8 cellular contexts compared by ENCODE assay signal in the genomic region with DNA sequence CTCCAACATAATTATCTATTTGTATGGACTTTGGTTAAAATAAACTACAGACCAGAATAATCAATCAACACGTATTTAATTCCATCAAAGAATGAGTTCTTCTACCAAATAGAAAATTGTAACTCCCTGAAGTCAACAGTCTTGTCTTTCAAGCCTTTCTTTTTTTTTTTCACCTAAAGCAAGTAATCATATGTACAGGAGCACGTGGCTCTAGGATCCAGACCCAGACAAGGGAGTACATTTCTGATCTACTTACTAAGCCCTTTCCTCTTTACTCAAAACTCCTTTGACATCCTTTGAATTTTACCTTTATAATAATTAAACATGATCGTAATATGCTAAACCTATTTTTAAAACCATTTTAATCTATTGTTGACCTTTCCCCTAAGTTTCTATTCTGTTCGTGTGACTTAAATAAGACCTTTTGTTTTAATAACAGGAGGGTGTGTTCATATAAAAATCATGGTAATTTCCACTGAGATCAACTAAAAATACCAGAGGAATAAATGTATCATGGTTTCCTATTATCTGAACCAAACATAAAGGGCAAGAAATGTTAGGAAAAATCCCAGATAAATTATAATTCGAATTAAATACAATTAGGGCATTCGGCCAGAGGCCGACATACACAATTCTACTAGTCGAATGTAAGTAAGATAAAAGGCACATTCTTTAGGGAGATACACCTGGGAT. TPM values are rescaled to one million over a fixed set of nuclear protein-coding genes. Genes with fewer than 3 reads are reported as not detected.
DNase-seq lines count a peak whose midpoint lies in the region; ATAC-seq, FAIRE-seq and TF ChIP-seq lines count a peak whose summit lies in the region.

No MANE protein-coding gene starts in this region.

- H4K8ac ChIP-seq in H9 (replicated peaks; ENCODE audit: insufficient read length, low read depth, low read length): no peak overlapping the region

- ATAC-seq in GM19023 (IDR thresholded peaks at IDR 0.05; ENCODE audit: unreplicated experiment): no peak

- peak overlapping the region; percentile 85 to 94 for H3K4me3 Mint-ChIP-seq in H9

- no peak for DNase-seq in H9
- DNase-seq in ascending aorta (ENCODE audit: low spot score in 2 of 2): no peak
- no peak for DNase-seq in keratinocyte (ENCODE audit: low read depth, low spot score)
- no peak for DNase-seq in hippocampal formation (lab: John Stamatoyannopoulos, UW)
- DNase-seq in AG20443 (ENCODE audit: low spot score): no peak
- no peak for DNase-seq in HEK293T (ENCODE audit: extremely low spot score)

- peaks cover 4% of the 10 kb centered on the region; the same call in 1 of the 2 replicates for H3K4me1 ChIP-seq in H9 (ENCODE audit: insufficient read depth, low read length)
- H3K4me1 ChIP-seq in ascending aorta: peaks cover 0 to 2% of the 10 kb centered on the region in 2 donors
- H3K4me1 ChIP-seq in keratinocyte (ENCODE audit: control insufficient read depth, extremely low read depth, insufficient read depth, low read length): peaks cover 53% of the 10 kb centered on the region

- H3K27ac ChIP-seq in 22Rv1 (peak overlapping the region; percentile 84), H9 (ENCODE audit: insufficient read length, low read depth, low read length) (no peak overlapping the region), ascending aorta (peak overlapping the region; percentile 93), keratinocyte (ENCODE audit: control insufficient read depth, insufficient read depth, low read length) (peak overlapping the region; percentile 100)

- H3K23me2 ChIP-seq in H9 (ENCODE audit: insufficient read length, low read depth, low read length, poor library complexity, severe bottlenecking): peaks cover 7% of the 10 kb centered on the region

- intact Hi-C loops in ascending aorta (cut with DNase I): loop anchor here (1.0 to 10.0 kb wide), 8 partner anchors 85 to 1969 kb away; partner anchors contain the start of genes LNX2, MTUS2, POLR1D and UBL3

- H3K79me2 ChIP-seq in H9 (ENCODE audit: insufficient read depth, low read length) (peaks cover 52% of the 10 kb centered on the region), keratinocyte (ENCODE audit: control insufficient read depth, insufficient read depth, low read length) (peaks cover 64% of the 10 kb centered on the region)

- no peak overlapping the region; a peak in 1 of 7 replicates for H3K27ac Mint-ChIP-seq in H9

- H2AFZ ChIP-seq in H9 (ENCODE audit: low read length): no peak overlapping the region
- H2AFZ ChIP-seq in keratinocyte (ENCODE audit: control insufficient read depth, low read length): no peak overlapping the region

- H3K9me3 ChIP-seq in H9 (ENCODE audit: control insufficient read depth, low read depth, low read length) (no peaks in the 10 kb centered on the region), ascending aorta (no peaks in the 10 kb centered on the region), keratinocyte (ENCODE audit: control insufficient read depth, low read depth, low read length) (no peaks in the 10 kb centered on the region)

- POLR2A ChIA-PET in HEK293T (lab: Yijun Ruan, JAX): no interaction called here

- H4K91ac ChIP-seq in H9 (ENCODE audit: insufficient read length, low read depth, low read length): no peak overlapping the region

- WGBS in H9 (ENCODE audit: extremely low coverage, insufficient read length, low lambda C conversion rate): 100% methylated on average over 1 of the region's 8 CpGs

- peaks cover 46 to 50% of the 10 kb centered on the region in 2 experiments for H3K4me1 Mint-ChIP-seq in H9

- peaks cover 0 to 8% (median 5%) of the 10 kb centered on the region in 3 experiments; a peak in 6 of 7 replicates for H3K36me3 Mint-ChIP-seq in H9 (ENCODE audit: insufficient read depth in 1 of 3, low read depth in 3 of 3)

- H2BK15ac ChIP-seq in H9 (ENCODE audit: low read depth, low read length): no peak overlapping the region

- H3K79me1 ChIP-seq in H9 (ENCODE audit: insufficient read depth, low read depth, low read length, poor library complexity, severe bottlenecking): no peaks in the 10 kb centered on the region

- H2BK120ac ChIP-seq in H9 (ENCODE audit: low read depth, low read length, poor library complexity, severe bottlenecking): no peak overlapping the region

- H3K9me1 ChIP-seq in keratinocyte (ENCODE audit: control insufficient read depth, extremely low read depth, insufficient read depth, low read length): peaks cover 9% of the 10 kb centered on the region

- H2BK20ac ChIP-seq in H9 (ENCODE audit: low read depth, low read length, poor library complexity, severe bottlenecking): no peak overlapping the region

- no peak overlapping the region for H3K23ac ChIP-seq in H9 (ENCODE audit: insufficient read length, low read depth, low read length)

- H3T11ph ChIP-seq in H9 (ENCODE audit: low read length): no peak overlapping the region

- H3K18ac ChIP-seq in H9 (ENCODE audit: insufficient read length, low read depth, low read length): no peak overlapping the region

- peaks cover 15% of the 10 kb centered on the region for H3K27me3 Mint-ChIP-seq in H9 (ENCODE audit: low read depth)

- no peak overlapping the region for H3K56ac ChIP-seq in H9 (ENCODE audit: insufficient read length, low read depth, low read length)

- peak overlapping the region; percentile 93 for H3K4me3 ChIP-seq in ascending aorta
- H3K4me3 ChIP-seq in keratinocyte (ENCODE audit: control insufficient read depth in 2 of 3, extremely low read depth in 1 of 3, insufficient read depth in 2 of 3, low read depth in 1 of 3, low read length in 3 of 3): peak overlapping the region; percentile 86 to 93 (median 90)

- H3K14ac ChIP-seq in H9 (ENCODE audit: insufficient read depth, low read length): no peak overlapping the region

- H2BK5ac ChIP-seq in H9 (ENCODE audit: insufficient read length, low read length): no peak overlapping the region

- no peaks in the 10 kb centered on the region for H3K9me3 Mint-ChIP-seq in H9

- H3K36me3 ChIP-seq in ascending aorta (no peaks in the 10 kb centered on the region), keratinocyte (ENCODE audit: control insufficient read depth in 2 of 2, extremely low read depth in 1 of 2, insufficient read depth in 2 of 2, low read length in 2 of 2) (peaks cover 3 to 35% of the 10 kb centered on the region in 2 experiments)

- H2BK12ac ChIP-seq in H9 (ENCODE audit: insufficient read length, low read depth, low read length): no peak overlapping the region

- dilution Hi-C loops in keratinocyte (cut with MboI; ENCODE audit: extremely low pct_ligation_motif_present, low sequenced_read_pairs): no loop called here

- no peak overlapping the region for H4K5ac ChIP-seq in H9 (ENCODE audit: insufficient read length, low read depth, low read length)

- H3K27me3 ChIP-seq in H9 (ENCODE audit: insufficient read depth, low read length) (peaks cover 4% of the 10 kb centered on the region; the same call in 1 of the 2 replicates), ascending aorta (no peaks in the 10 kb centered on the region), keratinocyte (ENCODE audit: control insufficient read depth, extremely low read depth, insufficient read depth, low read length) (no peaks in the 10 kb centered on the region)

- H3K4ac ChIP-seq in H9 (ENCODE audit: low read depth, low read length): no peak overlapping the region

- no peaks in the 10 kb centered on the region for H4K20me1 ChIP-seq in H9 (ENCODE audit: control insufficient read depth, insufficient read depth, insufficient read length)
- H4K20me1 ChIP-seq in keratinocyte (ENCODE audit: control insufficient read depth, extremely low read depth, insufficient read depth, low read length): peaks cover 18% of the 10 kb centered on the region

- CTCF ChIA-PET in HEK293T (lab: Yijun Ruan, JAX): no interaction called here

- no peak for TF ChIP-seq CTCF in 22Rv1 (IDR thresholded peaks at IDR 0.05)
- no peak for TF ChIP-seq CTCF in H9 (conservative IDR thresholded peaks at IDR 0.05)
- no peak for TF ChIP-seq CTCF in ascending aorta (IDR thresholded peaks at IDR 0.05)
- TF ChIP-seq CTCF in keratinocyte (optimal IDR thresholded peaks at IDR 0.05 in 1 of 3, IDR thresholded peaks at IDR 0.05 in 1 of 3, conservative IDR thresholded peaks at IDR 0.05 in 1 of 3; ENCODE audit: extremely low read depth in 1 of 3, insufficient read depth in 2 of 3, low read length in 3 of 3): no peak

- H2AK5ac ChIP-seq in H9 (ENCODE audit: insufficient read length, low read length): no peak overlapping the region

- H3K9ac ChIP-seq in H9 (ENCODE audit: extremely low read depth, insufficient read length, low read length) (peak overlapping the region; percentile 76), keratinocyte (ENCODE audit: control insufficient read depth, extremely low read depth, insufficient read depth, low read length) (peak overlapping the region; percentile 97)

- FAIRE-seq in keratinocyte (lab: Jason Lieb, UNC): peak; percentile 9

- H3K4me2 ChIP-seq in H9 (ENCODE audit: insufficient read depth, insufficient read length, low read length) (peak overlapping the region; percentile 76), keratinocyte (ENCODE audit: control insufficient read depth, extremely low read depth, insufficient read depth, low read depth, low read length) (peak overlapping the region; percentile 89)

TF ChIP-seq in HEK293T, 16 proteins besides CTCF, POLR2A, EP300 and RAD21 (continues in another document):
- TF ChIP-seq BHLHE40 (IDR thresholded peaks at IDR 0.05; ENCODE audit: borderline replicate concordance): no peak
- TF ChIP-seq L3MBTL2 (conservative IDR thresholded peaks at IDR 0.05): no peak
- no peak for TF ChIP-seq TARDBP (IDR thresholded peaks at IDR 0.05)
- no peak for TF ChIP-seq CTBP1 (IDR thresholded peaks at IDR 0.05; ENCODE audit: borderline replicate concordance)
- no peak for TF ChIP-seq FOXA1 (IDR thresholded peaks at IDR 0.05)
- no peak for TF ChIP-seq SUZ12 (IDR thresholded peaks at IDR 0.05)
- TF ChIP-seq ELF4 (IDR thresholded peaks at IDR 0.05): no peak
- TF ChIP-seq ZNF384 (IDR thresholded peaks at IDR 0.05): no peak
- no peak for TF ChIP-seq LEF1 (IDR thresholded peaks at IDR 0.05; ENCODE audit: borderline replicate concordance)
- no peak for TF ChIP-seq HDGF (IDR thresholded peaks at IDR 0.05; ENCODE audit: borderline replicate concordance)
- TF ChIP-seq SP1 (IDR thresholded peaks at IDR 0.05): no peak
- no peak for TF ChIP-seq ARNT (IDR thresholded peaks at IDR 0.05)

RNA-seq across cellular contexts. Expression of gene SLC7A1, which starts 1.7 kb away (rescaled TPM):
- total RNA-seq in H9 (2021): 109 TPM in 2 replicates
- total RNA-seq in ascending aorta: 17.2 TPM
- polyA plus RNA-seq in keratinocyte: 36.1 to 73.7 TPM (median 41.5 TPM) in 3 replicates
- polyA plus RNA-seq in keratinocyte (2011; ENCODE audit: low read depth): 29.0 TPM
- polyA plus RNA-seq in keratinocyte (2011; cell fraction: cytosol; rRNA removed): 29.0 and 29.6 TPM in 2 replicates
- polyA plus RNA-seq in keratinocyte (2011; cell fraction: nucleus; rRNA removed): 217 and 223 TPM in 2 replicates
- 51.2 and 86.6 TPM in 2 replicates for polyA plus RNA-seq in keratinocyte (2012; ENCODE audit: low replicate concordance)
- polyA minus RNA-seq in keratinocyte: 78.9 to 264 TPM (median 111 TPM) in 3 replicates
- 71.4 TPM for polyA minus RNA-seq in keratinocyte (2011; cell fraction: cytosol; rRNA and poly(A)+ RNA removed)
- polyA minus RNA-seq in keratinocyte (2011; cell fraction: nucleus; rRNA and poly(A)+ RNA removed): 301 and 398 TPM in 2 replicates
